8 cellular contexts compared by ENCODE assay signal in genomic region chr14:100306256-100306505, GRCh38. TPM values are rescaled to one million over a fixed set of nuclear protein-coding genes. Genes with fewer than 3 reads are reported as not detected.
A peak's percentile ranks its signal among the peaks of the same experiment; 100 is the strongest.
DNase-seq lines count a peak whose midpoint lies in the region; ATAC-seq and TF ChIP-seq lines count a peak whose summit lies in the region.

Gene SLC25A29 (minus strand): TSS chr14:100306444. CDS start chr14:100306232, 212 bp downstream.

- POLR2A ChIA-PET in activated CD8-positive, alpha-beta T cell treated with anti-CD3 and anti-CD28 coated beads for 36 hours (lab: Charles Lee): no interaction called here

- H3K4me3 ChIP-seq in left ventricle myocardium inferior (peak within 1 kb of the TSS; percentile 88), gastrocnemius medialis (peak within 1 kb of the TSS; percentile 79 to 99 (median 96))

- H3K36me3 Mint-ChIP-seq in activated CD8-positive, alpha-beta T cell treated with anti-CD3 and anti-CD28 coated beads for 36 hours (ENCODE audit: low read depth): no peaks in the 10 kb centered on the region

- H3K27me3 ChIP-seq in left ventricle myocardium inferior (ENCODE audit: low read depth) (no peaks in the 10 kb centered on the region), gastrocnemius medialis (no peaks in the 10 kb centered on the region)

- TF ChIP-seq CTCF in activated CD8-positive, alpha-beta T cell treated with anti-CD3 and anti-CD28 coated beads for 36 hours (IDR thresholded peaks at IDR 0.05): no peak
- no peak for TF ChIP-seq CTCF in left ventricle myocardium inferior (IDR thresholded peaks at IDR 0.05; ENCODE audit: borderline replicate concordance)
- no peak for TF ChIP-seq CTCF in gastrocnemius medialis (IDR thresholded peaks at IDR 0.05 in 4 of 5, conservative IDR thresholded peaks at IDR 0.05 in 1 of 5)
- no peak for TF ChIP-seq CTCF in GM10266 (IDR thresholded peaks at IDR 0.05; ENCODE audit: control insufficient read depth, insufficient read depth, low read depth, missing control alignments)

- in situ Hi-C loops in gastrocnemius medialis (cut with MboI; ENCODE audit: low sequenced_read_pairs in 4 of 4): no loop called here

- H3K4me1 Mint-ChIP-seq in activated CD8-positive, alpha-beta T cell treated with anti-CD3 and anti-CD28 coated beads for 36 hours (ENCODE audit: low read depth): peaks cover 12% of the 10 kb centered on the region

- peaks cover 78% of the 10 kb centered on the region for H3K4me1 ChIP-seq in left ventricle myocardium inferior
- H3K4me1 ChIP-seq in gastrocnemius medialis: peaks cover 10 to 27% of the 10 kb centered on the region in 2 donors

- H3K4me3 Mint-ChIP-seq in activated CD8-positive, alpha-beta T cell treated with anti-CD3 and anti-CD28 coated beads for 36 hours: peak within 1 kb of the TSS; percentile 78

- H3K9me3 Mint-ChIP-seq in activated CD8-positive, alpha-beta T cell treated with anti-CD3 and anti-CD28 coated beads for 36 hours: no peaks in the 10 kb centered on the region

- peak within 1 kb of the TSS; percentile 94 for H3K27ac ChIP-seq in left ventricle myocardium inferior (replicated peaks)
- H3K27ac ChIP-seq in gastrocnemius medialis: peak within 1 kb of the TSS; percentile 93 to 98 (median 95)

- peak; percentile 89 to 94 for TF ChIP-seq POLR2A in gastrocnemius medialis (IDR thresholded peaks at IDR 0.05)

- H3K9me3 ChIP-seq in left ventricle myocardium inferior (replicated peaks): no peaks in the 10 kb centered on the region
- no peaks in the 10 kb centered on the region for H3K9me3 ChIP-seq in gastrocnemius medialis

- H3K27me3 Mint-ChIP-seq in activated CD8-positive, alpha-beta T cell treated with anti-CD3 and anti-CD28 coated beads for 36 hours: peaks cover 2% of the 10 kb centered on the region

- H3K36me3 ChIP-seq in left ventricle myocardium inferior (no peaks in the 10 kb centered on the region), gastrocnemius medialis (no peaks in the 10 kb centered on the region)

- no peak for ATAC-seq in activated CD8-positive, alpha-beta T cell treated with anti-CD3 and anti-CD28 coated beads for 36 hours
- ATAC-seq in gastrocnemius medialis: no peak

- intact Hi-C loops in activated CD8-positive, alpha-beta T cell treated with anti-CD3 and anti-CD28 coated beads for 36 hours (cut with micrococcal nuclease): loop anchor here (10.0 kb wide), 1 partner anchor 69 kb away; the partner anchor contains the start of gene WDR25
- intact Hi-C loops in left ventricle myocardium inferior (cut with micrococcal nuclease) (no loop called here), gastrocnemius medialis (cut with DNase I; ENCODE audit: low total_unique reads) (loop anchor here (1.0 to 2.0 kb wide), 2 partner anchors 65 to 70 kb away; partner anchors contain the start of gene WDR25)

- DNase-seq in H4 (ENCODE audit: low spot score): no peak
- DNase-seq in activated CD8-positive, alpha-beta T cell treated with anti-CD3 and anti-CD28 coated beads for 36 hours: no peak
- no peak for DNase-seq in left ventricle myocardium inferior
- no peak for DNase-seq in gastrocnemius medialis
- DNase-seq in AML-193 (lab: John Stamatoyannopoulos, UW): no peak
- DNase-seq in NCI-H526 treated with DMSO at 0.1 percent for 48 hours (lab: John Stamatoyannopoulos, UW): no peak
- no peak for DNase-seq in D341Med (ENCODE audit: low spot score)
- no peak for DNase-seq in GM10266 (ENCODE audit: extremely low spot score)

- CTCF ChIA-PET in activated CD8-positive, alpha-beta T cell treated with anti-CD3 and anti-CD28 coated beads for 36 hours (lab: Charles Lee): no interaction called here

- peak within 1 kb of the TSS; percentile 68 for H3K27ac Mint-ChIP-seq in activated CD8-positive, alpha-beta T cell treated with anti-CD3 and anti-CD28 coated beads for 36 hours

RNA-seq across cellular contexts. Expression of gene SLC25A29, which starts in this region (rescaled TPM):
- total RNA-seq in H4 (2014; rRNA removed; shearing (Covaris generic)): 11.2 and 23.5 TPM in 2 replicates
- 10 to 100 TPM; 23.6 to 24.7 TPM for total RNA-seq in activated CD8-positive, alpha-beta T cell treated with anti-CD3 and anti-CD28 coated beads for 36 hours
- total RNA-seq in left ventricle myocardium inferior: 24.5 TPM
- 10 to 100 TPM in 2 of 4 donors, 1 to 10 TPM in 2; 9.0 to 17.4 (median 13.4) TPM for total RNA-seq in gastrocnemius medialis
